In genomic region chr17:47323382-47324223, GRCh38 we compare ENCODE assay signal across 1 cellular context.
TF ChIP-seq lines count a peak whose summit lies in the region.

A gene with protein sequence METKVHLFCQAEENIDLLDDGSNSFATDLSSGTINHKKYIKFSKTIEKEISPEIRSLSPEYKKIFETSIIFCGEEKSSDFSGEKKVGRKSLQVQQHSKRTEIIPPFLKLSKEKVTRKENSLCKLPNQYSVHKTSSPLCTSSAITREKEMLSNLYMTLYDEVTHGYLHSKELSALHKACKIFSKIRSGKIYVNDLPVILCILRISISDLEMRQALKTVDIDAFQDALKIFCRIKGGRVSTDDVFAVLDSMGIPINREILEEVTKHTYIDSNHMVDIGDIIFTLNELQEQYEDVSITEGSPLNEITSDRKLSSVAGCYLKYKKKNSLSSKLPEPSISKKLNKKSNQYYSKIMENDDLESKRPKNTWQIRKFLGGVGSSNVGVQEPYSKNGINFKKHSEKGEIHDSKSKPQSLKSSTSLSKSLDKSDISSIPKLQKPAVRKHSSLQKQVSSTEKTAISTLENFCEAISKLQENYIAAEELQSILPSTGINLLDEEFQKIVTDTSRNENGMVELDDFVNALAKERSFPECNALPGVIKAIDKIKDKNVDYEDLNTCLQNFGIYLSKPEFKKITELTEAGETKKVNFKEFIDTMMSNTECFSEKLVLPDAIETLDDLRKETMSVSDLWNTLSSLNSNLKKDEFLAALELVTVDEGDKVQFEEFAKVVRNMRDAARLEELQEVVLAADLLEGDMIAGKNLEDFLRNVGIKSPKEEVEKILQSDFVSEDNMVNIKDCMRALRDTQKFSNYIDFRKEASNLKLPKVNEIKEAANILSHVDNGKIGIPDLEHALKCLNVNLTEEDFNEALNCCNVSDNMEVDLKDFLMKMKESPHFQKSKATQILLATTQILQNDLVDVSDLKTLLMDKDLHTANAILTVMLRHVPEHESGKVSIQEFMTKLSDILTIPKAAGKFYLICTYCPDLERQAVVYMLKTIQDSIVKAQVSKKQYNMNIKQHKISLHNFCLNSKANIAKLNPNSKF (plus strand): TSS chr17:47323955. CDS start chr17:47328354, 4,399 bp downstream.

TF ChIP-seq in K562, 482 proteins besides CTCF, POLR2A, EP300 and RAD21 (continued from another document and continues in another):
- TF ChIP-seq ZNF124 (CRISPR knock-in tag; IDR thresholded peaks at IDR 0.05) (no peak), KLF10 (CRISPR knock-in tag; IDR thresholded peaks at IDR 0.05) (no peak), MAFK (IDR thresholded peaks at IDR 0.05; ENCODE audit: low read length) (no peak), NR4A1 (CRISPR knock-in tag; IDR thresholded peaks at IDR 0.05) (no peak), NR4A1 (tag; IDR thresholded peaks at IDR 0.05) (no peak), CBFA2T2 (conservative IDR thresholded peaks at IDR 0.05) (peak; percentile 42), SRSF9 (IDR thresholded peaks at IDR 0.05; ENCODE audit: borderline replicate concordance, low read depth, low read length) (no peak), ZC3H4 (CRISPR knock-in tag; IDR thresholded peaks at IDR 0.05; ENCODE audit: borderline replicate concordance) (no peak; the same call in 1 of the 2 replicates), MTA1 (IDR thresholded peaks at IDR 0.05; ENCODE audit: borderline replicate concordance) (peak; percentile 55; the same call in 1 of the 2 replicates), ZNF316 (IDR thresholded peaks at IDR 0.05) (peak; percentile 76), SMAD4 (CRISPR knock-in tag; conservative IDR thresholded peaks at IDR 0.05) (peak; percentile 77), RBM25 (IDR thresholded peaks at IDR 0.05; ENCODE audit: low read depth, low read length, severe bottlenecking) (peak; percentile 82), PHF21A (IDR thresholded peaks at IDR 0.05; ENCODE audit: borderline replicate concordance, low read depth) (no peak), MLLT1 (IDR thresholded peaks at IDR 0.05) (peak; percentile 55 to 79; a peak in 2 of 4 replicates), ZNF282 (CRISPR knock-in tag; IDR thresholded peaks at IDR 0.05) (peak; percentile 99), ARHGAP35 (IDR thresholded peaks at IDR 0.05; ENCODE audit: partially characterized antibody) (peak; percentile 31), ZC3H11A (IDR thresholded peaks at IDR 0.05; ENCODE audit: low read depth, low read length) (no peak), MAZ (CRISPR knock-in tag; conservative IDR thresholded peaks at IDR 0.05 in 1 of 2, IDR thresholded peaks at IDR 0.05 in 1 of 2) (peak; percentile 87 to 90), FOXP1 (CRISPR knock-in tag; IDR thresholded peaks at IDR 0.05) (peak; percentile 95), ZNF239 (CRISPR knock-in tag; IDR thresholded peaks at IDR 0.05) (0 out of 2 replicates have a peak, but pooled peaks have one; percentile 17), ZNF12 (CRISPR knock-in tag; IDR thresholded peaks at IDR 0.05) (0 out of 2 replicates have a peak, but pooled peaks have one; percentile 38), FIP1L1 (IDR thresholded peaks at IDR 0.05; ENCODE audit: low read depth, low read length, poor library complexity, severe bottlenecking) (peak; percentile 74), EP400 (IDR thresholded peaks at IDR 0.05) (peak; percentile 75), MED1 (CRISPR knock-in tag; IDR thresholded peaks at IDR 0.05; ENCODE audit: borderline replicate concordance) (peak; percentile 73; the same call in 1 of the 2 replicates), ZNF311 (CRISPR knock-in tag; IDR thresholded peaks at IDR 0.05) (no peak), HMGN3 (IDR thresholded peaks at IDR 0.05; ENCODE audit: borderline replicate concordance, extremely low read depth, insufficient read length, low read depth, low read length) (peak; percentile 70), SREBF1 (IDR thresholded peaks at IDR 0.05; ENCODE audit: borderline replicate concordance, low read depth, low read length) (no peak), ZNF143 (CRISPR knock-in tag; IDR thresholded peaks at IDR 0.05) (peak; percentile 59), HNRNPLL (IDR thresholded peaks at IDR 0.05; ENCODE audit: low read depth, low read length, poor library complexity, severe bottlenecking) (peak; percentile 60), ZNF384 (IDR thresholded peaks at IDR 0.05; ENCODE audit: low read depth, low read length) (0 out of 2 replicates have a peak, but pooled peaks have one; percentile 18), KDM1A (IDR thresholded peaks at IDR 0.05) (no peak), SRSF1 (IDR thresholded peaks at IDR 0.05; ENCODE audit: low read depth, low read length) (no peak), NFIC (IDR thresholded peaks at IDR 0.05) (peak; percentile 31; the same call in 1 of the 2 replicates), TAF15 (IDR thresholded peaks at IDR 0.05; ENCODE audit: low read depth, low read length) (no peak), POLR2G (IDR thresholded peaks at IDR 0.05; ENCODE audit: low read depth, low read length) (peak; percentile 95), ZNF212 (CRISPR knock-in tag; IDR thresholded peaks at IDR 0.05) (0 out of 2 replicates have a peak, but pooled peaks have one; percentile 71), NFYB (IDR thresholded peaks at IDR 0.05; ENCODE audit: extremely low read depth, insufficient read length) (no peak), MEF2A (IDR thresholded peaks at IDR 0.05; ENCODE audit: control insufficient read depth, low read depth, low read length) (no peak), THAP7 (CRISPR knock-in tag; IDR thresholded peaks at IDR 0.05) (0 out of 2 replicates have a peak, but pooled peaks have one; percentile 52), HMG20A (CRISPR knock-in tag; conservative IDR thresholded peaks at IDR 0.05) (no peak), NONO (IDR thresholded peaks at IDR 0.05; ENCODE audit: low read depth in 2 of 2, low read length in 1 of 2) (peak; percentile 61 to 78; a peak in 3 of 4 replicates), ZNF75A (CRISPR knock-in tag; IDR thresholded peaks at IDR 0.05) (no peak), KDM5B (IDR thresholded peaks at IDR 0.05; ENCODE audit: insufficient replicate concordance, low read depth, low read length) (peak; percentile 75), MYC (IDR thresholded peaks at IDR 0.05; ENCODE audit: low read depth, low read length) (peak; percentile 80), MYC (CRISPR knock-in tag; IDR thresholded peaks at IDR 0.05; ENCODE audit: borderline replicate concordance, low read depth) (no peak), ZNF696 (CRISPR knock-in tag; conservative IDR thresholded peaks at IDR 0.05) (no peak), ZNF780A (CRISPR knock-in tag; IDR thresholded peaks at IDR 0.05) (no peak), CTBP1 (IDR thresholded peaks at IDR 0.05; ENCODE audit: borderline replicate concordance) (peak; percentile 94), FOSL1 (tag; conservative IDR thresholded peaks at IDR 0.05) (0 out of 2 replicates have a peak, but pooled peaks have one; percentile 13), RBBP5 (IDR thresholded peaks at IDR 0.05; ENCODE audit: borderline replicate concordance, insufficient read depth, low read length, poor library complexity, severe bottlenecking) (peak; percentile 93), SMARCA5 (IDR thresholded peaks at IDR 0.05) (0 out of 2 replicates have a peak, but pooled peaks have one; percentile 53), GTF2A2 (tag; IDR thresholded peaks at IDR 0.05) (no peak), USF2 (CRISPR knock-in tag; IDR thresholded peaks at IDR 0.05) (peak; percentile 93), ATF7 (IDR thresholded peaks at IDR 0.05) (peak; percentile 84), MTF1 (CRISPR knock-in tag; IDR thresholded peaks at IDR 0.05; ENCODE audit: borderline replicate concordance) (no peak), SNAPC5 (CRISPR knock-in tag; IDR thresholded peaks at IDR 0.05) (no peak), RAD51 (IDR thresholded peaks at IDR 0.05; ENCODE audit: borderline replicate concordance, low read depth) (peak; percentile 75), ESRRA (IDR thresholded peaks at IDR 0.05; ENCODE audit: borderline replicate concordance, low read depth) (peak; percentile 71), ARID1B (IDR thresholded peaks at IDR 0.05) (peak; percentile 35; the same call in 1 of the 2 replicates), RBM14 (IDR thresholded peaks at IDR 0.05; ENCODE audit: borderline replicate concordance, insufficient read depth, low read depth, low read length) (no peak), KLF13 (tag; IDR thresholded peaks at IDR 0.05; ENCODE audit: borderline replicate concordance, low read depth) (peak; percentile 84), ZNF583 (CRISPR knock-in tag; IDR thresholded peaks at IDR 0.05) (no peak), C11orf30 (IDR thresholded peaks at IDR 0.05; ENCODE audit: low read depth) (no peak), MAFF (IDR thresholded peaks at IDR 0.05; ENCODE audit: low read length) (no peak), ZNF639 (CRISPR knock-in tag; conservative IDR thresholded peaks at IDR 0.05 in 1 of 2, IDR thresholded peaks at IDR 0.05 in 1 of 2) (peak in 1 of 2 experiments; percentile 78; a peak in 2 of 4 replicates), LCOR (CRISPR knock-in tag; IDR thresholded peaks at IDR 0.05) (no peak), NR3C1 (CRISPR knock-in tag; IDR thresholded peaks at IDR 0.05) (peak; percentile 94)
- TF ChIP-seq, protein P1, sequence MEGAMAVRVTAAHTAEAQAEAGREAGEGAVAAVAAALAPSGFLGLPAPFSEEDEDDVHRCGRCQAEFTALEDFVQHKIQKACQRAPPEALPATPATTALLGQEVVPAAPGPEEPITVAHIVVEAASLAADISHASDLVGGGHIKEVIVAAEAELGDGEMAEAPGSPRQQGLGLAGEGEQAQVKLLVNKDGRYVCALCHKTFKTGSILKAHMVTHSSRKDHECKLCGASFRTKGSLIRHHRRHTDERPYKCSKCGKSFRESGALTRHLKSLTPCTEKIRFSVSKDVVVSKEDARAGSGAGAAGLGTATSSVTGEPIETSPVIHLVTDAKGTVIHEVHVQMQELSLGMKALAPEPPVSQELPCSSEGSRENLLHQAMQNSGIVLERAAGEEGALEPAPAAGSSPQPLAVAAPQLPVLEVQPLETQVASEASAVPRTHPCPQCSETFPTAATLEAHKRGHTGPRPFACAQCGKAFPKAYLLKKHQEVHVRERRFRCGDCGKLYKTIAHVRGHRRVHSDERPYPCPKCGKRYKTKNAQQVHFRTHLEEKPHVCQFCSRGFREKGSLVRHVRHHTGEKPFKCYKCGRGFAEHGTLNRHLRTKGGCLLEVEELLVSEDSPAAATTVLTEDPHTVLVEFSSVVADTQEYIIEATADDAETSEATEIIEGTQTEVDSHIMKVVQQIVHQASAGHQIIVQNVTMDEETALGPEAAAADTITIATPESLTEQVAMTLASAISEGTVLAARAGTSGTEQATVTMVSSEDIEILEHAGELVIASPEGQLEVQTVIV (CRISPR knock-in tag; IDR thresholded peaks at IDR 0.05; ENCODE audit: borderline replicate concordance) = no peak
- TF ChIP-seq, protein P2, sequence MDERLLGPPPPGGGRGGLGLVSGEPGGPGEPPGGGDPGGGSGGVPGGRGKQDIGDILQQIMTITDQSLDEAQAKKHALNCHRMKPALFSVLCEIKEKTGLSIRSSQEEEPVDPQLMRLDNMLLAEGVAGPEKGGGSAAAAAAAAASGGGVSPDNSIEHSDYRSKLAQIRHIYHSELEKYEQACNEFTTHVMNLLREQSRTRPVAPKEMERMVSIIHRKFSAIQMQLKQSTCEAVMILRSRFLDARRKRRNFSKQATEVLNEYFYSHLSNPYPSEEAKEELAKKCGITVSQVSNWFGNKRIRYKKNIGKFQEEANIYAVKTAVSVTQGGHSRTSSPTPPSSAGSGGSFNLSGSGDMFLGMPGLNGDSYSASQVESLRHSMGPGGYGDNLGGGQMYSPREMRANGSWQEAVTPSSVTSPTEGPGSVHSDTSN (CRISPR knock-in tag; IDR thresholded peaks at IDR 0.05; ENCODE audit: low read depth) = no peak
- TF ChIP-seq, protein P2 (tag; conservative IDR thresholded peaks at IDR 0.05; ENCODE audit: low read depth) = no peak
